ENCODE assay signal across 8 cellular contexts in genomic region chr7:73719806-73720169, GRCh38. TPM values are rescaled to one million over a fixed set of nuclear protein-coding genes. Genes with fewer than 3 reads are reported as not detected.
DNase-seq lines count a peak whose midpoint lies in the region; ATAC-seq and TF ChIP-seq lines count a peak whose summit lies in the region.

No MANE protein-coding gene starts in this region.

- H3K27ac ChIP-seq in CD4-positive, alpha-beta memory T cell (ENCODE audit: low read depth, low read length) = no peak overlapping the region
- no peak overlapping the region for H3K27ac ChIP-seq in HL-60 (replicated peaks)
- H3K27ac ChIP-seq in neural progenitor cell = no peak overlapping the region

- peak in 1 of 5 donors; percentile 25 for DNase-seq in CD4-positive, alpha-beta memory T cell
- peak in 1 of 2 experiments; percentile 31 for DNase-seq in HL-60 (ENCODE audit: low read depth in 1 of 2, low spot score in 1 of 2)
- no peak for DNase-seq in central memory CD8-positive, alpha-beta T cell (ENCODE audit: low spot score in 2 of 2)
- DNase-seq in neural progenitor cell (ENCODE audit: low spot score) = no peak
- no peak for DNase-seq in AG08395 (ENCODE audit: low spot score)
- DNase-seq in RKO (ENCODE audit: low spot score) = no peak
- no peak for DNase-seq in ureter (ENCODE audit: low spot score)

- no peak overlapping the region for H2AFZ ChIP-seq in neural progenitor cell (replicated peaks)

- H3K9me3 ChIP-seq in CD4-positive, alpha-beta memory T cell (ENCODE audit: control insufficient read depth in 1 of 2, low read length in 2 of 2) = no peaks in the 10 kb centered on the region
- H3K9me3 ChIP-seq in neural progenitor cell (ENCODE audit: low read depth) = no peaks in the 10 kb centered on the region

- no peaks in the 10 kb centered on the region for H3K9me3 Mint-ChIP-seq in CD4-positive, alpha-beta memory T cell
- H3K9me3 Mint-ChIP-seq in central memory CD8-positive, alpha-beta T cell = no peaks in the 10 kb centered on the region
- no peaks in the 10 kb centered on the region for H3K9me3 Mint-ChIP-seq in neural progenitor cell

- H3K4me3 Mint-ChIP-seq in CD4-positive, alpha-beta memory T cell = peak overlapping the region; percentile 70 to 86 (median 82)
- H3K4me3 Mint-ChIP-seq in central memory CD8-positive, alpha-beta T cell = peak overlapping the region; percentile 86
- peak overlapping the region; percentile 82 for H3K4me3 Mint-ChIP-seq in neural progenitor cell

- peak overlapping the region in 4 of 7 donors; percentile 68 to 90 (median 70) for H3K27ac Mint-ChIP-seq in CD4-positive, alpha-beta memory T cell
- peak overlapping the region; percentile 56 for H3K27ac Mint-ChIP-seq in central memory CD8-positive, alpha-beta T cell (ENCODE audit: low read depth)
- H3K27ac Mint-ChIP-seq in neural progenitor cell = no peak overlapping the region

- no peaks in the 10 kb centered on the region for H3K27me3 ChIP-seq in CD4-positive, alpha-beta memory T cell (ENCODE audit: insufficient read depth, low read length)
- H3K27me3 ChIP-seq in HL-60 (ENCODE audit: insufficient read depth, poor library complexity, severe bottlenecking) = no peaks in the 10 kb centered on the region
- H3K27me3 ChIP-seq in neural progenitor cell = peaks cover 33% of the 10 kb centered on the region

- no peak overlapping the region for H3K9ac ChIP-seq in neural progenitor cell

- POLR2A ChIA-PET in CD4-positive, alpha-beta memory T cell (lab: Charles Lee; ENCODE audit: partially characterized antibody) = interaction anchor here (1.2 to 2.1 kb wide), 3 partner anchors 14 to 19 kb away, joined by 3 to 10 read pairs (median 7); partner anchors contain the start of gene ABHD11

- intact Hi-C loops in CD4-positive, alpha-beta memory T cell (cut with micrococcal nuclease) = loop anchor here (1.0 to 5.0 kb wide), 2 partner anchors 19 to 52 kb away; partner anchors contain the start of genes ABHD11 and VPS37D

- no peaks in the 10 kb centered on the region for H3K36me3 Mint-ChIP-seq in CD4-positive, alpha-beta memory T cell
- H3K36me3 Mint-ChIP-seq in central memory CD8-positive, alpha-beta T cell (ENCODE audit: insufficient read depth) = peaks cover 8% of the 10 kb centered on the region
- no peaks in the 10 kb centered on the region for H3K36me3 Mint-ChIP-seq in neural progenitor cell

- no peaks in the 10 kb centered on the region for H3F3A ChIP-seq in neural progenitor cell (ENCODE audit: low read depth)

- ATAC-seq in central memory CD8-positive, alpha-beta T cell (replicated peaks; ENCODE audit: extremely low read depth, poor library complexity, severe bottlenecking) = no peak
- ATAC-seq in activated CD4-positive, CD25-positive, alpha-beta regulatory T cell treated with anti-CD3 and anti-CD28 coated beads, Interleukin-2, amount 50 U/mL, for 24 hours = no peak

- peaks cover 34% of the 10 kb centered on the region for H3K4me1 ChIP-seq in CD4-positive, alpha-beta memory T cell (ENCODE audit: insufficient read depth, low read length)
- no peaks in the 10 kb centered on the region for H3K4me1 ChIP-seq in neural progenitor cell

- H4K20me1 ChIP-seq in neural progenitor cell (ENCODE audit: low read depth) = peaks cover 30% of the 10 kb centered on the region

- CTCF ChIA-PET in CD4-positive, alpha-beta memory T cell (lab: Charles Lee; ENCODE audit: partially characterized antibody) = interaction anchor here (1.2 to 1.3 kb wide), 3 partner anchors 15 to 113 kb away, joined by 3 to 8 read pairs (median 4); no protein-coding TSS in a partner anchor

- no peaks in the 10 kb centered on the region for H3K36me3 ChIP-seq in CD4-positive, alpha-beta memory T cell (ENCODE audit: insufficient read depth, low read length)
- H3K36me3 ChIP-seq in neural progenitor cell = no peaks in the 10 kb centered on the region

- H3K4me1 Mint-ChIP-seq in CD4-positive, alpha-beta memory T cell = peaks cover 14 to 29% (median 20%) of the 10 kb centered on the region in 4 donors
- peaks cover 25% of the 10 kb centered on the region for H3K4me1 Mint-ChIP-seq in central memory CD8-positive, alpha-beta T cell
- H3K4me1 Mint-ChIP-seq in neural progenitor cell = peaks cover 14% of the 10 kb centered on the region

- peaks cover 10% of the 10 kb centered on the region for H3K79me2 ChIP-seq in neural progenitor cell (ENCODE audit: low read depth)

- no peak for TF ChIP-seq CTCF in HL-60 (IDR thresholded peaks at IDR 0.05; ENCODE audit: insufficient read depth, low read length)
- TF ChIP-seq CTCF in neural progenitor cell (IDR thresholded peaks at IDR 0.05) = no peak

- H3K4me2 ChIP-seq in neural progenitor cell = peak overlapping the region; percentile 73

- H3K27me3 Mint-ChIP-seq in CD4-positive, alpha-beta memory T cell = peaks cover 0 to 2% of the 10 kb centered on the region in 2 donors
- H3K27me3 Mint-ChIP-seq in central memory CD8-positive, alpha-beta T cell = no peaks in the 10 kb centered on the region
- H3K27me3 Mint-ChIP-seq in neural progenitor cell (ENCODE audit: insufficient read depth, low read depth) = peaks cover 15% of the 10 kb centered on the region

- no peak overlapping the region for H3K4me3 ChIP-seq in CD4-positive, alpha-beta memory T cell (ENCODE audit: low read length in 2 of 2)
- peak overlapping the region; percentile 41 for H3K4me3 ChIP-seq in HL-60 (replicated peaks; ENCODE audit: insufficient read depth, low read length)
- peak overlapping the region; percentile 42 for H3K4me3 ChIP-seq in neural progenitor cell

RNA-seq across cellular contexts. Expression of gene STX1A, which starts 0.3 kb away (rescaled TPM):
- total RNA-seq in CD4-positive, alpha-beta memory T cell = 1 to 10 TPM; 7.5 to 8.3 TPM
- 1 to 10 TPM; 1.2 to 3.3 TPM for polyA plus RNA-seq in CD4-positive, alpha-beta memory T cell
- total RNA-seq in neural progenitor cell (ENCODE audit: low replicate concordance) = 21.9 and 29.0 TPM in 2 replicates
- 8.4 TPM for total RNA-seq in ureter

RNA-seq across cellular contexts. Expression of gene ABHD11, which starts 18.8 kb away (rescaled TPM):
- total RNA-seq in CD4-positive, alpha-beta memory T cell = 10 to 100 TPM; 22.3 to 23.9 TPM
- 10 to 100 TPM in 1 of 2 donors, 1 to 10 TPM in 1; 7.4 to 13.1 TPM for polyA plus RNA-seq in CD4-positive, alpha-beta memory T cell
- total RNA-seq in neural progenitor cell (ENCODE audit: low replicate concordance) = 9.3 and 15.1 TPM in 2 replicates
- total RNA-seq in ureter = 47.7 TPM

RNA-seq across cellular contexts. Expression of gene BUD23, which starts 36.4 kb away (rescaled TPM):
- 10 to 100 TPM; 54.3 to 60.6 TPM for total RNA-seq in CD4-positive, alpha-beta memory T cell
- polyA plus RNA-seq in CD4-positive, alpha-beta memory T cell = 100 to 1,000 TPM; 114 to 187 TPM
- total RNA-seq in neural progenitor cell (ENCODE audit: low replicate concordance) (22.8 and 41.6 TPM in 2 replicates), ureter (69.6 TPM)

RNA-seq across cellular contexts. Expression of gene DNAJC30, which starts 36.5 kb away (rescaled TPM):
- 10 to 100 TPM; 16.3 to 16.5 TPM for total RNA-seq in CD4-positive, alpha-beta memory T cell
- 1 to 10 TPM; 8.3 to 9.4 TPM for polyA plus RNA-seq in CD4-positive, alpha-beta memory T cell
- total RNA-seq in neural progenitor cell (ENCODE audit: low replicate concordance) = 0.94 and 2.6 TPM in 2 replicates
- 16.5 TPM for total RNA-seq in ureter

RNA-seq across cellular contexts. Expression of gene CLDN3, which starts 50.3 kb away (rescaled TPM):
- total RNA-seq in CD4-positive, alpha-beta memory T cell = not detected
- polyA plus RNA-seq in CD4-positive, alpha-beta memory T cell = not detected
- total RNA-seq in neural progenitor cell (ENCODE audit: low replicate concordance) = 1.6 and 14.2 TPM in 2 replicates
- 6.8 TPM for total RNA-seq in ureter

Comparison
In these comparisons a context has a peak if more than half of its experiments do, and no peak if none do; other contexts are left out.
1. H3K4me3 ChIP-seq: peak in HL-60 (single experiment) and neural progenitor cell (single experiment); none in CD4-positive, alpha-beta memory T cell (0 of 2).
2. Peak in every context shown above with its lines, with median percentiles within 50 percentile points of each other: H3K4me3 Mint-ChIP-seq.